In the genomic region with DNA sequence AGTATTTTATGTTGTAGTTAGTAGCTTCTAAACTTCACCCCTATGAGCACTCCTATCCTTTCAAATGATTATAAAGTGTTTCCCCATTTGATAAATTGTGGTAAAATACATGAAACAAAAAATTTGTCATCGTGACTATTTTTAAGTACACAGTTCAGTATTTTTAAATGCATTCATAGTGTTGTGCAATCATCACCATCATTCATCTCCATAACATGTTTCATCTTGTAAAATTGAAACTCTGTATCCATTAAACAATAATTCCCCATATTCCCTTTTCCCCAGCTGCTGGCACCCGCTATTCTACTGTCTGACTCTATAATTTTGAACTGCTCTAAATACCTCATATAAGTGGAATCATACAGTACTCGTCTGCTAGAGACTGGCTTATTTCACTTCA, we compare ENCODE assay signal across 19 cellular contexts. TPM values are rescaled to one million over a fixed set of nuclear protein-coding genes. Genes with fewer than 3 reads are reported as not detected.
A peak's percentile ranks its signal among the peaks of the same experiment; 100 is the strongest.
DNase-seq lines count a peak whose midpoint lies in the region; ATAC-seq, FAIRE-seq and TF ChIP-seq lines count a peak whose summit lies in the region.
"Had no signal": no experiment of that assay in that cellular context is flagged by ENCODE, and none has a peak within 500 bp of the region (broad histone marks: within the 10 kb centered on the region; RNA-seq: fewer than 3 reads in every experiment).

No MANE protein-coding gene starts in this region.

- no peaks in the 10 kb centered on the region for H3K79me2 ChIP-seq in HepG2 (ENCODE audit: insufficient read depth, low read length)
- H3K79me2 ChIP-seq in K562 (ENCODE audit: control insufficient read depth, insufficient read depth, low read length): no peaks in the 10 kb centered on the region

- H3K36me3 ChIP-seq in HepG2 (replicated peaks in 1 of 2; ENCODE audit: control insufficient read depth in 1 of 2, insufficient read depth in 2 of 2, low read length in 2 of 2): no peaks in the 10 kb centered on the region
- H3K36me3 ChIP-seq in right lobe of liver: no peaks in the 10 kb centered on the region
- no peaks in the 10 kb centered on the region for H3K36me3 ChIP-seq in K562 (ENCODE audit: control insufficient read depth, insufficient read depth, low read length)
- H3K36me3 ChIP-seq: HAP-1 had no signal

- H3K9me3 ChIP-seq in HepG2 (ENCODE audit: low read length): peaks cover 24% of the 10 kb centered on the region
- H3K9me3 ChIP-seq in right lobe of liver: no peaks in the 10 kb centered on the region
- no peaks in the 10 kb centered on the region for H3K9me3 ChIP-seq in K562 (replicated peaks; ENCODE audit: control insufficient read depth, insufficient read depth, low read depth, low read length)
- H3K9me3 ChIP-seq in right cardiac atrium (ENCODE audit: control insufficient read depth, low read length): peaks cover 2% of the 10 kb centered on the region
- H3K9me3 ChIP-seq: HAP-1 had no signal

- TF ChIP-seq POLR2A in HepG2 (IDR thresholded peaks at IDR 0.05; ENCODE audit: insufficient read depth in 1 of 2, low read depth in 2 of 2, low read length in 2 of 2) (no peak), right lobe of liver (IDR thresholded peaks at IDR 0.05) (no peak), K562 (conservative IDR thresholded peaks at IDR 0.05) (no peak)

- no peak for TF ChIP-seq EP300 in HepG2 (IDR thresholded peaks at IDR 0.05; ENCODE audit: low read depth in 2 of 2, low read length in 2 of 2)
- TF ChIP-seq EP300 in HepG2 (CRISPR knock-in tag; IDR thresholded peaks at IDR 0.05; ENCODE audit: borderline replicate concordance): no peak
- no peak for TF ChIP-seq EP300 in K562 (IDR thresholded peaks at IDR 0.05; ENCODE audit: low read length)

- no peak for ATAC-seq in HepG2
- ATAC-seq in right lobe of liver: no peak
- ATAC-seq in K562: no peak
- peak; percentile 55 for ATAC-seq in esophagus mucosa
- ATAC-seq in right cardiac atrium: no peak
- ATAC-seq in GM19467 (IDR thresholded peaks at IDR 0.05; ENCODE audit: unreplicated experiment): no peak

- no peak overlapping the region for H3K27ac ChIP-seq in HepG2 (ENCODE audit: extremely low read length, insufficient read depth, low read length)
- no peak overlapping the region for H3K27ac ChIP-seq in right lobe of liver
- no peak overlapping the region for H3K27ac ChIP-seq in K562 (ENCODE audit: extremely low read depth, low read depth, low read length)
- H3K27ac ChIP-seq in right cardiac atrium (ENCODE audit: low read length): no peak overlapping the region
- H3K27ac ChIP-seq: BLaER1, HL-60 had no signal

- H3K9me1 ChIP-seq in K562 (ENCODE audit: control insufficient read depth, insufficient read depth, low read length): no peaks in the 10 kb centered on the region

- POLR2A ChIA-PET in HepG2 (lab: Yijun Ruan, JAX): no interaction called here
- POLR2A ChIA-PET in K562 (lab: Yijun Ruan, JAX): no interaction called here

- no peaks in the 10 kb centered on the region for H3K4me1 ChIP-seq in HepG2 (ENCODE audit: insufficient read depth, low read length)
- no peaks in the 10 kb centered on the region for H3K4me1 ChIP-seq in right lobe of liver
- no peaks in the 10 kb centered on the region for H3K4me1 ChIP-seq in K562 (replicated peaks in 1 of 2; ENCODE audit: control insufficient read depth in 2 of 2, insufficient read depth in 2 of 2, low read length in 2 of 2)
- H3K4me1 ChIP-seq in right cardiac atrium (ENCODE audit: control insufficient read depth, insufficient read depth, low read length): no peaks in the 10 kb centered on the region
- H3K4me1 ChIP-seq: BLaER1, Caco-2, HAP-1 had no signal

- H3K9ac ChIP-seq in HepG2 (ENCODE audit: insufficient read depth, low read depth, low read length) (no peak overlapping the region), K562 (ENCODE audit: insufficient read depth in 1 of 2, low read depth in 2 of 2, low read length in 2 of 2) (no peak overlapping the region)
- H3K9ac ChIP-seq: BLaER1 had no signal

- TF ChIP-seq CTCF in HepG2 (CRISPR knock-in tag; IDR thresholded peaks at IDR 0.05) (no peak), right lobe of liver (IDR thresholded peaks at IDR 0.05) (no peak), K562 (IDR thresholded peaks at IDR 0.05 in 2 of 3, conservative IDR thresholded peaks at IDR 0.05 in 1 of 3; ENCODE audit: insufficient read depth in 2 of 3, low read depth in 1 of 3, low read length in 3 of 3) (no peak)

- H3K4me3 ChIP-seq in HepG2 (replicated peaks in 1 of 3; ENCODE audit: insufficient read depth in 1 of 3, low read depth in 2 of 3, low read length in 3 of 3) (no peak overlapping the region), right lobe of liver (no peak overlapping the region), K562 (no peak overlapping the region), right cardiac atrium (ENCODE audit: low read length) (no peak overlapping the region)
- H3K4me3 ChIP-seq: BLaER1, HAP-1 had no signal

- FAIRE-seq in HepG2 (lab: Jason Lieb, UNC) (no peak), K562 (lab: Jason Lieb, UNC) (no peak)
- FAIRE-seq: GM12892, H1 had no signal

- BruUV-seq in HepG2 (replicated peaks; lab: Mats Ljungman, UMichigan) (no TSS peak), K562 (replicated peaks; lab: Mats Ljungman, UMichigan) (no TSS peak)

- H4K20me1 ChIP-seq in HepG2 (ENCODE audit: insufficient read depth, low read length) (no peaks in the 10 kb centered on the region), K562 (replicated peaks; ENCODE audit: control insufficient read depth, insufficient read depth, low read length) (no peaks in the 10 kb centered on the region)
- H4K20me1 ChIP-seq: BLaER1 had no signal

- under 1% methylated on average over 3 of the region's 3 CpGs for WGBS in HepG2 (ENCODE audit: low lambda C conversion rate)
- WGBS in right lobe of liver (ENCODE audit: insufficient coverage, low coverage, low lambda C conversion rate, missing lambda C conversion rate): 44% methylated on average over 3 of the region's 3 CpGs
- WGBS in K562 (ENCODE audit: insufficient coverage, low coverage, missing lambda C conversion rate): 0% methylated on average over 3 of the region's 3 CpGs
- 90% methylated on average over 3 of the region's 3 CpGs for WGBS in right cardiac atrium

- no peak overlapping the region for H2AFZ ChIP-seq in HepG2 (ENCODE audit: low read length)
- no peak overlapping the region for H2AFZ ChIP-seq in K562 (ENCODE audit: low read depth, low read length)

- H3K4me2 ChIP-seq in HepG2 (ENCODE audit: low read depth, low read length) (no peak overlapping the region), K562 (ENCODE audit: insufficient read depth, low read length) (no peak overlapping the region)
- H3K4me2 ChIP-seq: BLaER1 had no signal

- intact Hi-C loops in HepG2 (cut with micrococcal nuclease; ENCODE audit: unreplicated experiment) (no loop called here), right lobe of liver (cut with DNase I) (no loop called here), K562 (cut with micrococcal nuclease) (no loop called here), right cardiac atrium (cut with DNase I) (loop anchor here in 1 of 4 donors (10.0 kb wide), 1 partner anchor 1161 kb away; no protein-coding TSS in a partner anchor)

- H3K27me3 ChIP-seq in HepG2 (ENCODE audit: control insufficient read depth in 1 of 2, insufficient read depth in 2 of 2, low read length in 2 of 2) (no peaks in the 10 kb centered on the region), right lobe of liver (no peaks in the 10 kb centered on the region), K562 (ENCODE audit: control insufficient read depth in 2 of 2, insufficient read depth in 2 of 2, low read length in 2 of 2) (no peaks in the 10 kb centered on the region), right cardiac atrium (ENCODE audit: control insufficient read depth, insufficient read depth) (no peaks in the 10 kb centered on the region)
- H3K27me3 ChIP-seq: BLaER1 had no signal

- no peak for DNase-seq in HepG2 (ENCODE audit: low spot score)
- DNase-seq in right lobe of liver: no peak
- no peak for DNase-seq in K562 (ENCODE audit: extremely low read depth in 1 of 4, low spot score in 3 of 4)
- DNase-seq in right cardiac atrium: no peak
- DNase-seq in stimulated activated CD4-positive, alpha-beta T cell treated with anti-CD3 and anti-CD28 coated beads, Interleukin-15, amount 100 ng/mL, for 24 hours: no peak
- DNase-seq: 8988T; AML-193; Caco-2; CD8-positive, alpha-beta memory T cell; DND-41; GDM1; HFFc6 had no signal

- TF ChIP-seq RAD21 in HepG2 (CRISPR knock-in tag; IDR thresholded peaks at IDR 0.05) (no peak), K562 (CRISPR knock-in tag; conservative IDR thresholded peaks at IDR 0.05 in 1 of 2, IDR thresholded peaks at IDR 0.05 in 1 of 2) (no peak)

- CTCF ChIA-PET in HepG2 (lab: Yijun Ruan, JAX; ENCODE audit: low intra/inter-chr PET ratio, low total read pairs) (no interaction called here), K562 (lab: Yijun Ruan, JAX; ENCODE audit: low intra/inter-chr PET ratio) (no interaction called here)

- in situ Hi-C loops in HepG2 (cut with HindIII; ENCODE audit: extremely low pct_ligation_motif_present, low pct_unique_long_range_greater_than_20kb): loop anchor here (25.0 kb wide), 2 partner anchors 443 to 1168 kb away; no protein-coding TSS in a partner anchor
- in situ Hi-C loops in K562 (cut with MboI): loop anchor here (25.0 kb wide), 1 partner anchor 1168 kb away; no protein-coding TSS in a partner anchor

RNA-seq across cellular contexts. Expression of gene ATP23, which starts 52.5 kb away (rescaled TPM):
- total RNA-seq in HepG2 (2016; rRNA removed; fragmentation: Illumina TruSeq; extraction: Trizol) (12.1 and 13.1 TPM in 2 replicates), right lobe of liver (1 to 10 TPM; 2.2 to 7.9 (median 3.5) TPM), K562 (2014; rRNA removed) (21.3 and 32.6 TPM in 2 replicates), K562 (2014; rRNA removed; fragmentation: Illumina TruSeq; extraction: Trizol) (28.5 and 32.8 TPM in 2 replicates), K562 (2015; rRNA removed; fragmentation: Illumina TruSeq; extraction: Trizol) (33.6 and 33.9 TPM in 2 replicates), K562 (2021) (20.8 and 21.4 TPM in 2 replicates), esophagus mucosa (7.6 TPM), right cardiac atrium (10 to 100 TPM in 2 of 4 donors, 1 to 10 TPM in 2; 6.4 to 11.9 (median 8.4) TPM)
- 24.3 and 27.9 TPM in 2 replicates for total RNA-seq in HepG2 (2016; cell fraction: cytosol; rRNA removed; fragmentation: Illumina TruSeq; extraction: Trizol; ENCODE audit: low read depth)
- 14.7 and 15.5 TPM in 2 replicates for total RNA-seq in HepG2 (2016; cell fraction: insoluble cytoplasmic fraction; rRNA removed; fragmentation: Illumina TruSeq; extraction: Trizol)
- 27.9 and 34.5 TPM in 2 replicates for total RNA-seq in HepG2 (2016; cell fraction: membrane; rRNA removed; fragmentation: Illumina TruSeq; extraction: Trizol)
- total RNA-seq in HepG2 (2016; cell fraction: nucleus; rRNA removed; fragmentation: Illumina TruSeq; extraction: Trizol): 3.4 and 6.2 TPM in 2 replicates
- polyA plus RNA-seq in HepG2 (2011; rRNA removed) (11.4 and 14.7 TPM in 2 replicates), K562 (2011; rRNA removed) (38.5 and 53.7 TPM in 2 replicates), K562 (2014; fragmentation: Illumina TruSeq; extraction: Trizol) (35.2 and 37.0 TPM in 2 replicates), K562 (2014; fragmentation: Nextera tagmentation; extraction: Ambion mirVana) (10 to 100 TPM in 1 of 2 experiments, 1 to 10 TPM in 1; 8.3 to 12.4 TPM), K562 (2014; rRNA removed) (31.9 and 32.8 TPM in 2 replicates), right cardiac atrium (14.3 TPM)
- 11.9 and 15.5 TPM in 2 replicates for polyA plus RNA-seq in HepG2 (2011; cell fraction: cytosol; rRNA removed)
- 5.3 and 6.3 TPM in 2 replicates for polyA plus RNA-seq in HepG2 (2011; cell fraction: nucleus; rRNA removed)
- 4.8 and 9.6 TPM in 2 replicates for polyA plus RNA-seq in HepG2 (2012)
- polyA plus RNA-seq in HepG2 (2016; cell fraction: cytosol; fragmentation: Illumina TruSeq; extraction: Trizol; ENCODE audit: low read depth): 34.8 and 37.5 TPM in 2 replicates
- 12.6 and 13.2 TPM in 2 replicates for polyA plus RNA-seq in HepG2 (2016; cell fraction: insoluble cytoplasmic fraction; fragmentation: Illumina TruSeq; extraction: Trizol; ENCODE audit: low read depth)
- polyA plus RNA-seq in HepG2 (2016; cell fraction: membrane; fragmentation: Illumina TruSeq; extraction: Trizol; ENCODE audit: low read depth): 23.8 and 26.9 TPM in 2 replicates
- polyA plus RNA-seq in HepG2 (2016; cell fraction: nucleus; fragmentation: Illumina TruSeq; extraction: Trizol; ENCODE audit: insufficient read depth, low read depth): 8.7 and 11.7 TPM in 2 replicates
- polyA minus RNA-seq in HepG2 (2011; rRNA and poly(A)+ RNA removed; ENCODE audit: low replicate concordance): 5.1 and 5.7 TPM in 2 replicates
- 6.1 and 7.6 TPM in 2 replicates for polyA minus RNA-seq in HepG2 (2011; cell fraction: cytosol; rRNA and poly(A)+ RNA removed)
- polyA minus RNA-seq in HepG2 (2011; cell fraction: nucleus; rRNA and poly(A)+ RNA removed): 1.4 and 3.5 TPM in 2 replicates
- 4.7 and 8.2 TPM in 2 replicates for total RNA-seq in K562 (2011; cell fraction: chromatin; rRNA removed; ENCODE audit: low replicate concordance)
- 3.4 and 5.2 TPM in 2 replicates for total RNA-seq in K562 (2011; cell fraction: nucleolus; rRNA removed)
- 5.9 and 8.9 TPM in 2 replicates for total RNA-seq in K562 (2011; cell fraction: nucleoplasm; rRNA removed)
- 25.6 and 40.5 TPM in 2 replicates for polyA plus RNA-seq in K562 (2011; cell fraction: cytosol; rRNA removed)
- 21.0 and 23.6 TPM in 2 replicates for polyA plus RNA-seq in K562 (2011; cell fraction: nucleus; rRNA removed)
- polyA plus RNA-seq in K562 (2012): 19.0 and 20.4 TPM in 2 replicates
- polyA minus RNA-seq in K562 (2011; rRNA and poly(A)+ RNA removed): 12.0 and 19.2 TPM in 2 replicates
- polyA minus RNA-seq in K562 (2011; cell fraction: cytosol; rRNA and poly(A)+ RNA removed): 3.4 and 18.2 TPM in 2 replicates
- polyA minus RNA-seq in K562 (2011; cell fraction: nucleus; rRNA and poly(A)+ RNA removed): 6.5 and 7.6 TPM in 2 replicates

Comparison
In these comparisons a context has a peak if more than half of its experiments do, and no peak if none do; other contexts are left out.
1. Of the 241 proteins assayed by ChIP-seq in both HepG2 and K562: peak only in HepG2: none; only in K562: none; in both: CEBPB; in neither: 239; mixed calls (peak in some experiments, not most) for 1.